23 cellular contexts compared by ENCODE assay signal in the genomic region with DNA sequence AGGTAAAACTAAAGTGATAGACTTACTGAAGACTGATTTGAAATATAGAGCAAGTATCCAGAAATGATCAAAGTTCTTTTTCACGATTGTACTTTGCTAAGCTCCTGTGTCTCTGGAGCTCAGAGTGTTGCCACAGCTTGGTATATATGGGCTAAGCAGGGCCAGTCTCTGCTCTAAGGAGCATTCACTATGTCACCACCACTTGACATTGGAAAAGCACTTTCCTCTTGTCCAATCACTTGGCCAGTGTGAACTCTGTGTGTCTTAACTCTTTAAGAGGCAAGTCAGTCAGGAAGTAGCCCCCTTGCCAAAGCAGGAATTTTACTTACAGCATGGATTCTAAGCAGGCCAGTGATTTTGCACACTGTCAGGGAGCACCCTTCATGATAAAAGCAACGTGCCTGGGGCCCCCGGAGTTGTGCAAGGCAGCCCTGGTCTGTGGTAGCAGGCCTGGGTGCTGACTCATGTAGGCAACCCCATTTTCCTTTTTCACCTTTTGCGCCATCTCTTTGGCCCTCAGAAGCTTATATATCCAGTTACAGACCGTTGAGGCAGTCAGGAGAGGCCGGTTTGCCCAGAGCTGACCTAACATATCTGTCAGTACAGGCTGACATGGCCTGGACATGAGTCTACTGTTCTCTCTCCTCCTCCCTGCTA.
DNase-seq lines count a peak whose midpoint lies in the region; ATAC-seq, FAIRE-seq and TF ChIP-seq lines count a peak whose summit lies in the region.
"Had no signal": no experiment of that assay in that cellular context is flagged by ENCODE, and none has a peak within 500 bp of the region (broad histone marks: within the 10 kb centered on the region; RNA-seq: fewer than 3 reads in every experiment).

No MANE protein-coding gene starts in this region.

- 69% methylated on average over 6 of the region's 6 CpGs for WGBS in HepG2 (ENCODE audit: low lambda C conversion rate)

- H3K9ac ChIP-seq in HepG2 (ENCODE audit: insufficient read depth, low read depth, low read length) = no peak overlapping the region

- H3K4me1 Mint-ChIP-seq in CD14-positive monocyte = peaks cover 61% of the 10 kb centered on the region
- H3K4me1 Mint-ChIP-seq: brain; IgD-negative memory B cell; naive B cell; stimulated activated naive CD8-positive, alpha-beta T cell treated with anti-CD3 and anti-CD28 coated beads, Interleukin-15, amount 100 ng/mL, for 72 hours had no signal

- H3K4me3 ChIP-seq in NB4 (ENCODE audit: low read depth, low read length) (no peak overlapping the region), HepG2 (replicated peaks in 1 of 3; ENCODE audit: insufficient read depth in 1 of 3, low read depth in 2 of 3, low read length in 3 of 3) (no peak overlapping the region)
- H3K4me3 ChIP-seq: Peyer's patch, psoas muscle, vagina had no signal

- no peaks in the 10 kb centered on the region for H3K9me3 Mint-ChIP-seq in CD14-positive monocyte
- H3K9me3 Mint-ChIP-seq: activated naive CD4-positive, alpha-beta T cell treated with anti-CD3 and anti-CD28 coated beads for 36 hours; brain; IgD-negative memory B cell; naive B cell; stimulated activated naive CD8-positive, alpha-beta T cell treated with anti-CD3 and anti-CD28 coated beads, Interleukin-15, amount 100 ng/mL, for 72 hours had no signal

- H3K79me2 ChIP-seq in HepG2 (ENCODE audit: insufficient read depth, low read length) = no peaks in the 10 kb centered on the region

- POLR2A ChIA-PET in HepG2 (lab: Yijun Ruan, JAX) = no interaction called here
- POLR2A ChIA-PET in GM10248 (lab: Yijun Ruan, JAX) = no interaction called here

- no peaks in the 10 kb centered on the region for H4K20me1 ChIP-seq in HepG2 (ENCODE audit: insufficient read depth, low read length)

- TF ChIP-seq POLR2A in NB4 (IDR thresholded peaks at IDR 0.05; ENCODE audit: extremely low read depth, insufficient read length) = no peak
- TF ChIP-seq POLR2A in HepG2 (IDR thresholded peaks at IDR 0.05; ENCODE audit: insufficient read depth in 1 of 2, low read depth in 2 of 2, low read length in 2 of 2) = no peak

- FAIRE-seq in HepG2 (lab: Jason Lieb, UNC) (no peak), frontal cortex (lab: Jason Lieb, UNC) (no peak)

- H3K36me3 ChIP-seq in HepG2 (replicated peaks in 1 of 2; ENCODE audit: control insufficient read depth in 1 of 2, insufficient read depth in 2 of 2, low read length in 2 of 2) = no peaks in the 10 kb centered on the region

- intact Hi-C loops in CD14-positive monocyte (cut with micrococcal nuclease) = no loop called here
- intact Hi-C loops in HepG2 (cut with micrococcal nuclease; ENCODE audit: unreplicated experiment) = no loop called here

- no peak overlapping the region for H3K4me2 ChIP-seq in HepG2 (ENCODE audit: low read depth, low read length)

- no peak overlapping the region for H3K27ac ChIP-seq in HepG2 (ENCODE audit: extremely low read length, insufficient read depth, low read length)
- H3K27ac ChIP-seq: Peyer's patch, psoas muscle, vagina had no signal

- H3K27me3 Mint-ChIP-seq in CD14-positive monocyte (ENCODE audit: low read depth in 3 of 3) = no peaks in the 10 kb centered on the region
- H3K27me3 Mint-ChIP-seq: brain; IgD-negative memory B cell; stimulated activated naive CD8-positive, alpha-beta T cell treated with anti-CD3 and anti-CD28 coated beads, Interleukin-15, amount 100 ng/mL, for 72 hours had no signal

- no peak for ATAC-seq in HepG2
- ATAC-seq: stimulated activated naive CD8-positive, alpha-beta T cell treated with anti-CD3 and anti-CD28 coated beads, Interleukin-15, amount 100 ng/mL, for 72 hours had no signal

- peak overlapping the region; percentile 77 to 90 (median 89) for H3K27ac Mint-ChIP-seq in CD14-positive monocyte
- H3K27ac Mint-ChIP-seq: activated naive CD4-positive, alpha-beta T cell treated with anti-CD3 and anti-CD28 coated beads for 36 hours had no signal

- no peak for TF ChIP-seq RAD21 in HepG2 (CRISPR knock-in tag; IDR thresholded peaks at IDR 0.05)

- no TSS peak for BruUV-seq in HepG2 (replicated peaks; lab: Mats Ljungman, UMichigan)

- in situ Hi-C loops in HepG2 (cut with HindIII; ENCODE audit: extremely low pct_ligation_motif_present, low pct_unique_long_range_greater_than_20kb) = no loop called here

- peaks cover 29% of the 10 kb centered on the region for H3K4me1 ChIP-seq in HepG2 (ENCODE audit: insufficient read depth, low read length)
- H3K4me1 ChIP-seq: Peyer's patch, psoas muscle, vagina had no signal

- H3K4me3 Mint-ChIP-seq in CD14-positive monocyte = peak overlapping the region in 1 of 2 donors; percentile 48
- H3K4me3 Mint-ChIP-seq: activated naive CD4-positive, alpha-beta T cell treated with anti-CD3 and anti-CD28 coated beads for 36 hours; brain; IgD-negative memory B cell; naive B cell; stimulated activated naive CD8-positive, alpha-beta T cell treated with anti-CD3 and anti-CD28 coated beads, Interleukin-15, amount 100 ng/mL, for 72 hours had no signal

- no peak for TF ChIP-seq EP300 in HepG2 (IDR thresholded peaks at IDR 0.05; ENCODE audit: low read depth in 2 of 2, low read length in 2 of 2)
- TF ChIP-seq EP300 in HepG2 (CRISPR knock-in tag; IDR thresholded peaks at IDR 0.05; ENCODE audit: borderline replicate concordance) = no peak

- H3K27me3 ChIP-seq in HepG2 (ENCODE audit: control insufficient read depth in 1 of 2, insufficient read depth in 2 of 2, low read length in 2 of 2) = no peaks in the 10 kb centered on the region; a peak in 1 of 5 replicates
- H3K27me3 ChIP-seq: Peyer's patch, vagina had no signal

- peaks cover 2 to 6% of the 10 kb centered on the region in 2 donors for H3K36me3 Mint-ChIP-seq in CD14-positive monocyte
- H3K36me3 Mint-ChIP-seq: naive B cell had no signal

- CTCF ChIA-PET in HepG2 (lab: Yijun Ruan, JAX; ENCODE audit: low intra/inter-chr PET ratio, low total read pairs) = no interaction called here
- CTCF ChIA-PET in GM10248 (lab: Yijun Ruan, JAX) = interaction anchor here (1.0 to 1.6 kb wide), 2 partner anchors 9 to 28 kb away, joined by 3 read pairs; no protein-coding TSS in a partner anchor

- DNase-seq in CD14-positive monocyte (ENCODE audit: low spot score) (peak; percentile 70), NB4 (ENCODE audit: low read depth) (peak; percentile 89), amniotic epithelial cell (ENCODE audit: low read depth) (peak; percentile 93), HepG2 (ENCODE audit: low spot score) (no peak), frontal cortex (ENCODE audit: low spot score in 2 of 2) (no peak), GOT3 (lab: John Stamatoyannopoulos, UW) (no peak), GM10248 (ENCODE audit: extremely low spot score) (no peak), SHP77 treated with DMSO at 0.1 percent for 48 hours (lab: John Stamatoyannopoulos, UW) (no peak)
- DNase-seq: activated CD4-positive, alpha-beta T cell treated with anti-CD3 and anti-CD28 coated beads for 48 hours; activated naive CD4-positive, alpha-beta T cell treated with anti-CD3 and anti-CD28 coated beads for 36 hours; activated T-cell treated with anti-CD3 and anti-CD28 coated beads for 4 hours; effector CD8-positive, alpha-beta T cell; foreskin melanocyte; naive B cell; NCI-H1417; NCI-H446 treated with DMSO at 0.1 percent for 48 hours; Peyer's patch; psoas muscle; stimulated activated naive CD8-positive, alpha-beta T cell treated with anti-CD3 and anti-CD28 coated beads, Interleukin-15, amount 100 ng/mL, for 72 hours; T-helper 2 cell had no signal

- TF ChIP-seq CTCF in CD14-positive monocyte (IDR thresholded peaks at IDR 0.05) (no peak), NB4 (IDR thresholded peaks at IDR 0.05; ENCODE audit: low read depth, low read length) (no peak), HepG2 (CRISPR knock-in tag; IDR thresholded peaks at IDR 0.05) (no peak), GM10248 (IDR thresholded peaks at IDR 0.05; ENCODE audit: control extremely low read depth, extremely low read depth, low read depth, missing control alignments) (no peak)

- H2AFZ ChIP-seq in HepG2 (ENCODE audit: low read length) = no peak overlapping the region

- no peaks in the 10 kb centered on the region for H3K9me3 ChIP-seq in HepG2 (ENCODE audit: low read length)
- H3K9me3 ChIP-seq: Peyer's patch, psoas muscle, vagina had no signal

TF ChIP-seq in HepG2, 621 proteins besides CTCF, POLR2A, EP300 and RAD21 (continues in another document):
- TF ChIP-seq ZFAT (CRISPR knock-in tag; conservative IDR thresholded peaks at IDR 0.05) = no peak
- TF ChIP-seq, protein P1, sequence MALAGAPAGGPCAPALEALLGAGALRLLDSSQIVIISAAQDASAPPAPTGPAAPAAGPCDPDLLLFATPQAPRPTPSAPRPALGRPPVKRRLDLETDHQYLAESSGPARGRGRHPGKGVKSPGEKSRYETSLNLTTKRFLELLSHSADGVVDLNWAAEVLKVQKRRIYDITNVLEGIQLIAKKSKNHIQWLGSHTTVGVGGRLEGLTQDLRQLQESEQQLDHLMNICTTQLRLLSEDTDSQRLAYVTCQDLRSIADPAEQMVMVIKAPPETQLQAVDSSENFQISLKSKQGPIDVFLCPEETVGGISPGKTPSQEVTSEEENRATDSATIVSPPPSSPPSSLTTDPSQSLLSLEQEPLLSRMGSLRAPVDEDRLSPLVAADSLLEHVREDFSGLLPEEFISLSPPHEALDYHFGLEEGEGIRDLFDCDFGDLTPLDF (CRISPR knock-in tag; IDR thresholded peaks at IDR 0.05) = no peak
- TF ChIP-seq, protein P2, sequence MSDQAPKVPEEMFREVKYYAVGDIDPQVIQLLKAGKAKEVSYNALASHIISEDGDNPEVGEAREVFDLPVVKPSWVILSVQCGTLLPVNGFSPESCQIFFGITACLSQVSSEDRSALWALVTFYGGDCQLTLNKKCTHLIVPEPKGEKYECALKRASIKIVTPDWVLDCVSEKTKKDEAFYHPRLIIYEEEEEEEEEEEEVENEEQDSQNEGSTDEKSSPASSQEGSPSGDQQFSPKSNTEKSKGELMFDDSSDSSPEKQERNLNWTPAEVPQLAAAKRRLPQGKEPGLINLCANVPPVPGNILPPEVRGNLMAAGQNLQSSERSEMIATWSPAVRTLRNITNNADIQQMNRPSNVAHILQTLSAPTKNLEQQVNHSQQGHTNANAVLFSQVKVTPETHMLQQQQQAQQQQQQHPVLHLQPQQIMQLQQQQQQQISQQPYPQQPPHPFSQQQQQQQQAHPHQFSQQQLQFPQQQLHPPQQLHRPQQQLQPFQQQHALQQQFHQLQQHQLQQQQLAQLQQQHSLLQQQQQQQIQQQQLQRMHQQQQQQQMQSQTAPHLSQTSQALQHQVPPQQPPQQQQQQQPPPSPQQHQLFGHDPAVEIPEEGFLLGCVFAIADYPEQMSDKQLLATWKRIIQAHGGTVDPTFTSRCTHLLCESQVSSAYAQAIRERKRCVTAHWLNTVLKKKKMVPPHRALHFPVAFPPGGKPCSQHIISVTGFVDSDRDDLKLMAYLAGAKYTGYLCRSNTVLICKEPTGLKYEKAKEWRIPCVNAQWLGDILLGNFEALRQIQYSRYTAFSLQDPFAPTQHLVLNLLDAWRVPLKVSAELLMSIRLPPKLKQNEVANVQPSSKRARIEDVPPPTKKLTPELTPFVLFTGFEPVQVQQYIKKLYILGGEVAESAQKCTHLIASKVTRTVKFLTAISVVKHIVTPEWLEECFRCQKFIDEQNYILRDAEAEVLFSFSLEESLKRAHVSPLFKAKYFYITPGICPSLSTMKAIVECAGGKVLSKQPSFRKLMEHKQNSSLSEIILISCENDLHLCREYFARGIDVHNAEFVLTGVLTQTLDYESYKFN (CRISPR knock-in tag; conservative IDR thresholded peaks at IDR 0.05) = no peak

Comparison
In these comparisons a context has a peak if more than half of its experiments do, and no peak if none do; other contexts are left out.
1. DNase-seq: peak in CD14-positive monocyte (single experiment), NB4 (single experiment) and amniotic epithelial cell (single experiment); none in HepG2 (single experiment), frontal cortex (0 of 2), GOT3 (single experiment), GM10248 (single experiment) and SHP77 treated with DMSO at 0.1 percent for 48 hours (single experiment).